ENCODE assay signal across 14 cellular contexts in the genomic region with DNA sequence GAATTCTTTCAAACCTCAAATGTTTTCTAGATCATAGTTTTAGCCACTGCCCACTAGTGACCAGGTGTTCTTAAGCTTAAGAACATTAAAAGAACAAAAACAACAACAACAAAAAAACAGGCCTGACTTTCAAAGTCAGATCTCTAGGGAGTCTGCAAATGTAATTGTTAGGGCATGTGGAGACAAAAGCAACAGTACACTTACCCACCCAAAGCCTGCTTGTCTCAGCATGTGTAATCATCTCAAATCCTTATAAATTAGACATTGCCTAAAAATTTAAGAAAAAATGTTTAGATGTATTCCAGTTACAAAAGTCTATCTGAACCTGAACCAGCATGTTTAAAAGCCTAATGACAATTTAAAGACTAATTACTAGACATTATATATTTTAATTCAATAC.
"Had no signal": no experiment of that assay in that cellular context is flagged by ENCODE, and none has a peak within 500 bp of the region (broad histone marks: within the 10 kb centered on the region; RNA-seq: fewer than 3 reads in every experiment).

No MANE protein-coding gene starts in this region.

- ATAC-seq: activated T-cell treated with anti-CD3 and anti-CD28 coated beads, Interleukin-2, amount 50 U/mL, for 4 hours; gastrocnemius medialis; left ventricle myocardium superior; stimulated activated naive CD8-positive, alpha-beta T cell treated with anti-CD3 and anti-CD28 coated beads, Interleukin-15, amount 100 ng/mL, for 72 hours had no signal

- H3K4me3 ChIP-seq: dorsolateral prefrontal cortex, gastrocnemius medialis, ovary, thoracic aorta had no signal

- H3K4me1 ChIP-seq: gastrocnemius medialis had no signal

- H3K27me3 ChIP-seq: dorsolateral prefrontal cortex, gastrocnemius medialis, ovary had no signal

- H3K9me3 ChIP-seq: gastrocnemius medialis, ovary, thoracic aorta had no signal

- H3K27ac ChIP-seq: dorsolateral prefrontal cortex, gastrocnemius medialis, ovary, thoracic aorta had no signal

- DNase-seq: activated CD4-positive, alpha-beta memory T cell treated with anti-CD3 and anti-CD28 coated beads for 36 hours; activated CD4-positive, alpha-beta T cell treated with anti-CD3 and anti-CD28 coated beads for 1 hour; activated gamma-delta T cell; activated T-cell treated with anti-CD3 and anti-CD28 coated beads, Interleukin-2, amount 50 U/mL, for 4 hours; anterior cingulate cortex; dorsolateral prefrontal cortex; gastrocnemius medialis; kidney; left ventricle myocardium superior; mesendoderm; ovary; stimulated activated CD4-positive, alpha-beta T cell treated with anti-CD3 and anti-CD28 coated beads, Interleukin-4, amount 100 ng/mL, for 24 hours; stimulated activated naive CD8-positive, alpha-beta T cell treated with anti-CD3 and anti-CD28 coated beads, Interleukin-15, amount 100 ng/mL, for 72 hours had no signal

- H3K36me3 ChIP-seq: gastrocnemius medialis, ovary, thoracic aorta had no signal
